Comparison of ENCODE assay signal across 6 cellular contexts in genomic region chr12:55818140-55818728, GRCh38. TPM values are rescaled to one million over a fixed set of nuclear protein-coding genes. Genes with fewer than 3 reads are reported as not detected.
DNase-seq lines count a peak whose midpoint lies in the region; ATAC-seq and TF ChIP-seq lines count a peak whose summit lies in the region.

No MANE protein-coding gene starts in this region.

- intact Hi-C loops in Right ventricle myocardium inferior (cut with DNase I) (no loop called here), cardiac septum (cut with DNase I) (loop anchor here (5.0 kb wide), 1 partner anchor 109 kb away; the partner anchor contains the start of gene PYM1), heart right ventricle (cut with DNase I) (loop anchor here in 3 of 10 donors (5.0 to 10.0 kb wide), 4 partner anchors 73 to 163 kb away; partner anchors contain the start of genes DGKA (in 1 of the 3) and GDF11 (in 1 of the 3)), upper lobe of right lung (cut with DNase I) (no loop called here)

- H3K4me1 ChIP-seq in heart right ventricle = peaks cover 4 to 50% (median 37%) of the 10 kb centered on the region in 9 donors
- H3K4me1 ChIP-seq in upper lobe of right lung = peaks cover 30% of the 10 kb centered on the region

- H3K27ac ChIP-seq in heart right ventricle (peak overlapping the region; percentile 27 to 94 (median 78)), upper lobe of right lung (peak overlapping the region; percentile 75)

- no peaks in the 10 kb centered on the region for H3K9me3 ChIP-seq in heart right ventricle
- H3K9me3 ChIP-seq in upper lobe of right lung = no peaks in the 10 kb centered on the region

- H3K4me3 ChIP-seq in heart right ventricle (peak overlapping the region; percentile 57 to 89 (median 76)), upper lobe of right lung (peak overlapping the region; percentile 76)

- WGBS in heart right ventricle, 2 donors = 1% methylated on average over 17 of the region's 17 CpGs

- TF ChIP-seq CTCF in heart right ventricle (IDR thresholded peaks at IDR 0.05) = no peak
- TF ChIP-seq CTCF in upper lobe of right lung (IDR thresholded peaks at IDR 0.05) = no peak

- ATAC-seq in Right ventricle myocardium inferior (peak; percentile 57), heart right ventricle (peak; percentile 54 to 73 (median 58)), upper lobe of right lung (peak; percentile 58)

- DNase-seq in Right ventricle myocardium inferior (ENCODE audit: missing footprints) (no peak), cardiac septum (ENCODE audit: low spot score) (no peak), NOMO-1 treated with dmso at 0.1 percent for 144 hours (lab: John Stamatoyannopoulos, UW; ENCODE audit: unreplicated experiment) (peak; percentile 92), heart right ventricle (no peak), upper lobe of right lung (no peak)
- no peak for DNase-seq in activated CD4-positive, alpha-beta T cell treated with anti-CD3 and anti-CD28 coated beads for 1 hour

- H3K36me3 ChIP-seq in heart right ventricle = peaks cover 0 to 69% (median 31%) of the 10 kb centered on the region in 9 donors
- peaks cover 62% of the 10 kb centered on the region for H3K36me3 ChIP-seq in upper lobe of right lung

- H3K27me3 ChIP-seq in heart right ventricle (no peaks in the 10 kb centered on the region), upper lobe of right lung (no peaks in the 10 kb centered on the region)

RNA-seq across cellular contexts. Expression of gene ORMDL2, which starts 0.4 kb away (rescaled TPM):
- total RNA-seq in Right ventricle myocardium inferior (17.3 TPM), cardiac septum (23.0 TPM), heart right ventricle (10 to 100 TPM; 10.3 to 36.9 (median 17.4) TPM), upper lobe of right lung (49.2 TPM)
- 10 to 100 TPM; 33.7 to 82.9 TPM for polyA plus RNA-seq in heart right ventricle

RNA-seq across cellular contexts. Expression of gene SARNP, which starts 0.7 kb away (rescaled TPM):
- total RNA-seq in Right ventricle myocardium inferior (50.2 TPM), cardiac septum (56.2 TPM), heart right ventricle (10 to 100 TPM; 47.5 to 58.0 (median 53.2) TPM), upper lobe of right lung (43.6 TPM)
- polyA plus RNA-seq in heart right ventricle = 100 to 1,000 TPM in 1 of 2 donors, 10 to 100 TPM in 1; 90.3 to 136 TPM

RNA-seq across cellular contexts. Expression of gene DNAJC14, which starts 11.2 kb away (rescaled TPM):
- 18.3 TPM for total RNA-seq in Right ventricle myocardium inferior
- total RNA-seq in cardiac septum = 18.4 TPM
- 10 to 100 TPM; 12.5 to 20.8 (median 17.0) TPM for total RNA-seq in heart right ventricle
- 10 to 100 TPM in 1 of 2 donors, 1 to 10 TPM in 1; 7.9 to 15.7 TPM for polyA plus RNA-seq in heart right ventricle
- total RNA-seq in upper lobe of right lung = 42.7 TPM

RNA-seq across cellular contexts. Expression of gene MMP19, which starts 24.5 kb away (rescaled TPM):
- total RNA-seq in Right ventricle myocardium inferior (2.9 TPM), cardiac septum (1.6 TPM), heart right ventricle (10 to 100 TPM in 2 of 10 donors, 1 to 10 TPM in 4, under 1 TPM in 4; 0.72 to 11.5 (median 1.8) TPM), upper lobe of right lung (30.2 TPM)
- 1 to 10 TPM; 4.3 to 6.0 TPM for polyA plus RNA-seq in heart right ventricle
